32 cellular contexts compared by ENCODE assay signal in the genomic region with DNA sequence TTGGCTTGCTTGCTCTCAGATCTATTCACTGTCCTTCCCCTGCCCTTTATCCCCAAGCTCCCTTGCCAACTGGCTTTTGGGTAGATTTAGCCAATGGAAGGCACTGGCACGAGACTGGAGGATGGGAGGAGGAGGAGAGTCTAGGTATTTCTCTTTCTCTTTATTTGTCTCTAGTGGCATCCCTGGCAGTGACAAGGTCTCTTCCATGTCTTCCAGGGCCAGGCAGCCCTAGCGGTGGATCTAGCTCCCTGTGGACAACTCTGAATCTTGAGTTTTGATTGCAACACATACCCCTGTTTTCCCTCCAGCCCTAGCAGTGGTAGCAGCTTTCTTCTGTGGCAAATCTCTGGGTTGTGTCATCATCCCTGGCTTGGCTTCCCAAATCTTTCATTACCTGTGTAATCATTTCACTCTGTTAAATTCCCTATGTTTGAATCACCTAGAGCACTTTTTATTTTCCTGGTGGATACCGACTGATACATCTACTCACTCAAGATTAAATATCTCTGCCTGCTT.
"Had no signal": no experiment of that assay in that cellular context is flagged by ENCODE, and none has a peak within 500 bp of the region (broad histone marks: within the 10 kb centered on the region; RNA-seq: fewer than 3 reads in every experiment).

No MANE protein-coding gene starts in this region.

- H3K27me3 ChIP-seq: adrenal gland, body of pancreas, foreskin keratinocyte had no signal

- H3K27ac ChIP-seq: adrenal gland, body of pancreas, cardiac muscle cell, coronary artery, dorsolateral prefrontal cortex, foreskin keratinocyte, gastrocnemius medialis, heart left ventricle, WERI-Rb-1 had no signal

- H3K4me3 ChIP-seq: adrenal gland, body of pancreas, cardiac muscle cell, coronary artery, dorsolateral prefrontal cortex, gastrocnemius medialis, heart left ventricle had no signal

- H3K36me3 ChIP-seq: adrenal gland, cardiac muscle cell, gastrocnemius medialis, heart left ventricle, WERI-Rb-1 had no signal

- DNase-seq: activated B cell treated with CpG ODN at 0.5 μM for 24 hours; activated CD4-positive, alpha-beta memory T cell treated with anti-CD3 and anti-CD28 coated beads for 36 hours; activated CD4-positive, alpha-beta T cell treated with anti-CD3 and anti-CD28 coated beads for 48 hours; activated CD8-positive, alpha-beta memory T cell treated with anti-CD3 and anti-CD28 coated beads, Interleukin-2, amount 10 ng/mL, durations not matched to agents 7 days and 5 days; activated CD8-positive, alpha-beta memory T cell treated with anti-CD3 and anti-CD28 coated beads, Interleukin-2, amount 50 U/mL, for 4 hours; activated CD8-positive, alpha-beta T cell treated with anti-CD3 and anti-CD28 coated beads, Interleukin-2, amount 10 ng/mL, durations not matched to agents 7 days and 5 days; activated effector memory CD4-positive, alpha-beta T cell treated with anti-CD3 and anti-CD28 coated beads, Interleukin-2, amount 50 U/mL, for 16 hours; activated naive CD4-positive, alpha-beta T cell treated with anti-CD3 and anti-CD28 coated beads for 36 hours; activated naive CD8-positive, alpha-beta T cell treated with anti-CD3 and anti-CD28 coated beads for 36 hours; activated naive CD8-positive, alpha-beta T cell treated with anti-CD3 and anti-CD28 coated beads, Interleukin-2, amount 50 U/mL, for 24 hours; activated T-cell treated with anti-CD3 and anti-CD28 coated beads, Interleukin-2, amount 50 U/mL, for 1 hour; activated T-cell treated with anti-CD3 and anti-CD28 coated beads, Interleukin-2, amount 50 U/mL, for 48 hours; adrenal gland; amygdala; aorta; body of pancreas; central memory CD4-positive, alpha-beta T cell; dorsolateral prefrontal cortex; effector memory CD4-positive, alpha-beta T cell; endodermal cell; foreskin keratinocyte; gastrocnemius medialis; glutamatergic neuron; heart left ventricle; T-helper 1 cell; T-helper 17 cell; T1000; WERI-Rb-1 had no signal

- H3K4me1 ChIP-seq: adrenal gland, body of pancreas, foreskin keratinocyte, gastrocnemius medialis, heart left ventricle had no signal

- H3K9me3 ChIP-seq: adrenal gland, body of pancreas, gastrocnemius medialis, heart left ventricle had no signal

- ATAC-seq: activated CD4-positive, CD25-positive, alpha-beta regulatory T cell treated with anti-CD3 and anti-CD28 coated beads, Interleukin-2, amount 50 U/mL, for 24 hours; activated CD8-positive, alpha-beta memory T cell treated with anti-CD3 and anti-CD28 coated beads, Interleukin-2, amount 10 ng/mL, durations not matched to agents 7 days and 5 days; activated CD8-positive, alpha-beta T cell treated with anti-CD3 and anti-CD28 coated beads, Interleukin-2, amount 10 ng/mL, durations not matched to agents 7 days and 5 days; activated naive CD8-positive, alpha-beta T cell treated with anti-CD3 and anti-CD28 coated beads, Interleukin-2, amount 50 U/mL, for 24 hours; body of pancreas; esophagus mucosa; foreskin keratinocyte; gastrocnemius medialis; heart left ventricle; T-helper 17 cell had no signal
